ENCODE assay signal across 19 cellular contexts in genomic region chr1:47818682-47819502, GRCh38.
DNase-seq lines count a peak whose midpoint lies in the region; ATAC-seq and TF ChIP-seq lines count a peak whose summit lies in the region.
"Had no signal": no experiment of that assay in that cellular context is flagged by ENCODE, and none has a peak within 500 bp of the region (broad histone marks: within the 10 kb centered on the region; RNA-seq: fewer than 3 reads in every experiment).

No MANE protein-coding gene starts in this region.

- intact Hi-C loops in right cardiac atrium (cut with DNase I), result no loop called here
- intact Hi-C loops in left ventricle myocardium inferior (cut with micrococcal nuclease), result no loop called here

- peak; percentile 51 to 71 for ATAC-seq in right cardiac atrium
- ATAC-seq: A549, GM23338, K562, Panc1 had no signal

- WGBS in right cardiac atrium, result 60% methylated on average over 18 of the region's 18 CpGs
- WGBS in tibial nerve, 2 donors, result 38 to 57% methylated on average over 18 of the region's 18 CpGs

- no peaks in the 10 kb centered on the region for H3K36me3 ChIP-seq in left ventricle myocardium inferior
- H3K36me3 ChIP-seq in tibial nerve, result no peaks in the 10 kb centered on the region
- H3K36me3 ChIP-seq in H7 (replicated peaks; ENCODE audit: control insufficient read depth, insufficient read depth, low read length), result no peaks in the 10 kb centered on the region

- H3K9me3 ChIP-seq in right cardiac atrium (ENCODE audit: control insufficient read depth, low read length), result no peaks in the 10 kb centered on the region
- no peaks in the 10 kb centered on the region for H3K9me3 ChIP-seq in left ventricle myocardium inferior (replicated peaks)
- no peaks in the 10 kb centered on the region for H3K9me3 ChIP-seq in tibial nerve
- H3K9me3 ChIP-seq: A549 had no signal

- TF ChIP-seq POLR2A in tibial nerve (IDR thresholded peaks at IDR 0.05), result no peak

- no peak overlapping the region for H3K4me3 Mint-ChIP-seq in nephron progenitor cell
- H3K4me3 Mint-ChIP-seq: GM23338 had no signal

- H3K4me3 ChIP-seq in right cardiac atrium (ENCODE audit: low read length) (no peak overlapping the region), left ventricle myocardium inferior (no peak overlapping the region), astrocyte of the spinal cord (ENCODE audit: low read depth, low read length) (no peak overlapping the region), tibial nerve (no peak overlapping the region), H7 (ENCODE audit: insufficient read depth, low read depth, low read length) (no peak overlapping the region)
- H3K4me3 ChIP-seq: A549, GM23338, K562 had no signal

- H3K4me1 Mint-ChIP-seq in nephron progenitor cell, result peaks cover 88% of the 10 kb centered on the region

- TF ChIP-seq CTCF in left ventricle myocardium inferior (IDR thresholded peaks at IDR 0.05; ENCODE audit: borderline replicate concordance), result no peak
- TF ChIP-seq CTCF in astrocyte of the spinal cord (IDR thresholded peaks at IDR 0.05; ENCODE audit: low read depth, low read length), result no peak
- no peak for TF ChIP-seq CTCF in nephron progenitor cell (IDR thresholded peaks at IDR 0.05)
- TF ChIP-seq CTCF in tibial nerve (IDR thresholded peaks at IDR 0.05), result no peak

- no peaks in the 10 kb centered on the region for H3K9me3 Mint-ChIP-seq in nephron progenitor cell
- H3K9me3 Mint-ChIP-seq: GM23338 had no signal

- peaks cover 10% of the 10 kb centered on the region for H3K27me3 Mint-ChIP-seq in nephron progenitor cell (ENCODE audit: low read depth, poor library complexity)

- H3K4me1 ChIP-seq in right cardiac atrium (ENCODE audit: control insufficient read depth, insufficient read depth, low read length), result peaks cover 12% of the 10 kb centered on the region
- peaks cover 15% of the 10 kb centered on the region for H3K4me1 ChIP-seq in left ventricle myocardium inferior
- H3K4me1 ChIP-seq in tibial nerve, result peaks cover 0 to 90% (median 42%) of the 10 kb centered on the region in 4 donors
- H3K4me1 ChIP-seq: A549 had no signal

- H3K27ac ChIP-seq in right cardiac atrium (ENCODE audit: low read length) (no peak overlapping the region), left ventricle myocardium inferior (replicated peaks) (no peak overlapping the region), tibial nerve (peak overlapping the region in 2 of 4 donors; percentile 67 to 84)
- H3K27ac ChIP-seq: A549, C4-2B had no signal

- DNase-seq in right cardiac atrium (peak in 1 of 3 donors; percentile 71), left ventricle myocardium inferior (no peak), astrocyte of the spinal cord (ENCODE audit: low read depth, low spot score) (peak; percentile 33), nephron progenitor cell (no peak), tibial nerve (ENCODE audit: low spot score in 2 of 2) (peak; percentile 37 to 45), NCI-H446 treated with DMSO at 0.1 percent for 48 hours (lab: John Stamatoyannopoulos, UW) (no peak), UCSD-AML1 (lab: John Stamatoyannopoulos, UW; ENCODE audit: unreplicated experiment) (no peak), H7 (no peak)
- DNase-seq: NCI-H1048, NCI-H1436 treated with DMSO at 0.1 percent for 48 hours, NCI-H2029 treated with DMSO at 0.1 percent for 48 hours, NCI-H2171 treated with DMSO at 0.1 percent for 48 hours, NCI-H510A, SHP77 had no signal

- H3K27ac Mint-ChIP-seq in nephron progenitor cell, result peak overlapping the region; percentile 53
- H3K27ac Mint-ChIP-seq: GM23338 had no signal

- no peaks in the 10 kb centered on the region for H3K27me3 ChIP-seq in right cardiac atrium (ENCODE audit: control insufficient read depth, insufficient read depth)
- no peaks in the 10 kb centered on the region for H3K27me3 ChIP-seq in left ventricle myocardium inferior (ENCODE audit: low read depth)
- H3K27me3 ChIP-seq in tibial nerve, result no peaks in the 10 kb centered on the region
- no peaks in the 10 kb centered on the region for H3K27me3 ChIP-seq in H7 (ENCODE audit: control insufficient read depth, insufficient read depth, low read length)

- no peaks in the 10 kb centered on the region for H3K36me3 Mint-ChIP-seq in nephron progenitor cell (ENCODE audit: low read depth)

- in situ Hi-C loops in astrocyte of the spinal cord (cut with HindIII; ENCODE audit: low sequenced_read_pairs), result no loop called here

- TF ChIP-seq EP300 in tibial nerve (IDR thresholded peaks at IDR 0.05), result peak in 1 of 2 donors; percentile 14

Comparison
In these comparisons a context has a peak if more than half of its experiments do, and no peak if none do; other contexts are left out.
1. DNase-seq: peak in astrocyte of the spinal cord (single experiment) and tibial nerve (2 of 2); none in left ventricle myocardium inferior (single experiment), nephron progenitor cell (single experiment), NCI-H446 treated with DMSO at 0.1 percent for 48 hours (single experiment), UCSD-AML1 (single experiment) and H7 (single experiment).